20 cellular contexts compared by ENCODE assay signal in the genomic region with DNA sequence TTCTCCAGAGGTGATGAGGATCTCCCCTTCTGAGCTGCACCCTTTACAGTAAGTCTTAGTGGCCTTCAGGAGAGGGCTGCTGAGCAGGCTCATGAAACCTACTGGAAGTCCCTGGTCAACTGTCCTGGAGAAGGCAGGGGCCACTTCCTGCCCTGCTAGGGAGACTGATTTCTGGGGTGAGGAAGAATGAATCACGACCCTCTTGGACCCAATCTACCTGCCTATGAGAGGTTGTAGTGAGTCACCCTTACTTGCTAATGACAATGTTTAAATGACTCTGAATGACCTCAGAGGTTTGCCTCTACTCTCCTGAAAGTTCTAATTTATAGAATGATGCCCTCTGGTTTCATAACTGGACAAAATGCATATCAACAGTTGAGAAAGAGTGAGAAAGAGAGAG.
DNase-seq lines count a peak whose midpoint lies in the region; ATAC-seq, FAIRE-seq and TF ChIP-seq lines count a peak whose summit lies in the region.
"Had no signal": no experiment of that assay in that cellular context is flagged by ENCODE, and none has a peak within 500 bp of the region (broad histone marks: within the 10 kb centered on the region; RNA-seq: fewer than 3 reads in every experiment).

No MANE protein-coding gene starts in this region.

- no peak for TF ChIP-seq POLR2A in H54 (IDR thresholded peaks at IDR 0.05; ENCODE audit: low read depth, low read length)
- TF ChIP-seq POLR2A in endothelial cell of umbilical vein (IDR thresholded peaks at IDR 0.05; ENCODE audit: low read depth, low read length): no peak

- intact Hi-C loops in endothelial cell of umbilical vein (cut with micrococcal nuclease): no loop called here

- dilution Hi-C loops in endothelial cell of umbilical vein (cut with MboI; ENCODE audit: extremely low pct_ligation_motif_present, low sequenced_read_pairs): no loop called here

- H3K36me3 ChIP-seq in endothelial cell of umbilical vein (ENCODE audit: control insufficient read depth in 2 of 2, extremely low read depth in 1 of 2, insufficient read depth in 2 of 2, low read length in 2 of 2): no peaks in the 10 kb centered on the region
- H3K36me3 ChIP-seq: heart left ventricle, left ventricle myocardium inferior, sigmoid colon, SJSA1, tibial nerve had no signal

- H3K79me2 ChIP-seq in endothelial cell of umbilical vein (ENCODE audit: control insufficient read depth, insufficient read depth, low read length): no peaks in the 10 kb centered on the region

- ATAC-seq in HG02588 (IDR thresholded peaks at IDR 0.05; ENCODE audit: unreplicated experiment): no peak
- ATAC-seq: activated CD8-positive, alpha-beta T cell treated with anti-CD3 and anti-CD28 coated beads, Interleukin-2, amount 10 ng/mL, durations not matched to agents 7 days and 5 days; heart left ventricle had no signal

- no peaks in the 10 kb centered on the region for H4K20me1 ChIP-seq in endothelial cell of umbilical vein (replicated peaks; ENCODE audit: control insufficient read depth, extremely low read depth, insufficient read depth, low read length)

- FAIRE-seq in H54 (lab: Jason Lieb, UNC) (peak; percentile 92), endothelial cell of umbilical vein (lab: Jason Lieb, UNC) (no peak)

- H3K9me1 ChIP-seq in endothelial cell of umbilical vein (replicated peaks; ENCODE audit: control insufficient read depth, extremely low read depth, insufficient read depth, low read length): no peaks in the 10 kb centered on the region

- POLR2A ChIA-PET in endothelial cell of umbilical vein (lab: Charles Lee): no interaction called here

- CTCF ChIA-PET in endothelial cell of umbilical vein (lab: Charles Lee): no interaction called here

- no TSS peak for BruUV-seq in endothelial cell of umbilical vein (replicated peaks; lab: Mats Ljungman, UMichigan)

- no peak overlapping the region for H3K4me2 ChIP-seq in endothelial cell of umbilical vein (ENCODE audit: insufficient read depth, low read length)

- no peak overlapping the region for H2AFZ ChIP-seq in endothelial cell of umbilical vein (ENCODE audit: low read depth, low read length)

- H3K9me3 ChIP-seq in endothelial cell of umbilical vein (replicated peaks; ENCODE audit: control insufficient read depth, insufficient read depth, low read length): no peaks in the 10 kb centered on the region
- H3K9me3 ChIP-seq: heart left ventricle, left ventricle myocardium inferior, sigmoid colon, SJSA1, tibial nerve had no signal

- no peak overlapping the region for H3K4me3 ChIP-seq in endothelial cell of umbilical vein (replicated peaks in 1 of 3; ENCODE audit: insufficient read depth in 1 of 3, low read depth in 1 of 3, low read length in 3 of 3)
- H3K4me3 ChIP-seq: heart left ventricle, left ventricle myocardium inferior, sigmoid colon, SJSA1, tibial nerve had no signal

- no peak overlapping the region for H3K9ac ChIP-seq in endothelial cell of umbilical vein (replicated peaks; ENCODE audit: extremely low read depth, insufficient read depth, low read length)

- DNase-seq in H54 (ENCODE audit: insufficient read length, low spot score) (no peak), NCI-H226 (peak; percentile 13), endothelial cell of umbilical vein (ENCODE audit: low read depth, low spot score) (no peak), renal cortical epithelial cell (ENCODE audit: low read depth) (peak; percentile 45), glomerular visceral epithelial cell (ENCODE audit: extremely low spot score) (no peak)
- DNase-seq in stimulated activated CD8-positive, alpha-beta memory T cell treated with anti-CD3 and anti-CD28 coated beads, Interleukin-4, amount 100 ng/mL, for 48 hours: no peak
- DNase-seq: activated CD8-positive, alpha-beta T cell treated with anti-CD3 and anti-CD28 coated beads, Interleukin-2, amount 10 ng/mL, durations not matched to agents 7 days and 5 days; activated T-cell treated with anti-CD3 and anti-CD28 coated beads, Interleukin-2, amount 50 U/mL, for 24 hours; DMS79; effector CD8-positive, alpha-beta T cell; H9; heart left ventricle; left ventricle myocardium inferior; NCI-H1436; NCI-H774; posterior cingulate gyrus; sigmoid colon had no signal

- no peak for TF ChIP-seq CTCF in endothelial cell of umbilical vein (IDR thresholded peaks at IDR 0.05; ENCODE audit: extremely low read depth in 1 of 2, insufficient read depth in 1 of 2, low read depth in 1 of 2, low read length in 2 of 2)

- no peak overlapping the region for H3K27ac ChIP-seq in endothelial cell of umbilical vein (ENCODE audit: insufficient read depth, low read depth, low read length)
- H3K27ac ChIP-seq: heart left ventricle, left ventricle myocardium inferior, sigmoid colon, SJSA1, tibial nerve had no signal

- H3K4me1 ChIP-seq in endothelial cell of umbilical vein (ENCODE audit: control insufficient read depth, extremely low read depth, insufficient read depth, low read length): peaks cover 3% of the 10 kb centered on the region
- H3K4me1 ChIP-seq: heart left ventricle, left ventricle myocardium inferior, sigmoid colon, SJSA1, tibial nerve had no signal

- peaks cover 0 to 2% of the 10 kb centered on the region in 2 experiments for H3K27me3 ChIP-seq in endothelial cell of umbilical vein (ENCODE audit: control insufficient read depth in 2 of 2, insufficient read depth in 2 of 2, low read length in 2 of 2)
- H3K27me3 ChIP-seq: sigmoid colon, SJSA1, tibial nerve had no signal

TF ChIP-seq in endothelial cell of umbilical vein, 7 proteins besides CTCF, POLR2A, EP300 and RAD21:
- TF ChIP-seq FOS (IDR thresholded peaks at IDR 0.05; ENCODE audit: borderline replicate concordance, insufficient read depth, low read length): no peak
- TF ChIP-seq JUN (IDR thresholded peaks at IDR 0.05; ENCODE audit: borderline replicate concordance, insufficient read depth, insufficient read length, low read depth): peak; percentile 1
- no peak for TF ChIP-seq MYC (IDR thresholded peaks at IDR 0.05; ENCODE audit: low read depth, low read length)
- no peak for TF ChIP-seq EZH2 (IDR thresholded peaks at IDR 0.05; ENCODE audit: borderline replicate concordance, low read depth, low read length, severe bottlenecking)
- TF ChIP-seq, protein P1, sequence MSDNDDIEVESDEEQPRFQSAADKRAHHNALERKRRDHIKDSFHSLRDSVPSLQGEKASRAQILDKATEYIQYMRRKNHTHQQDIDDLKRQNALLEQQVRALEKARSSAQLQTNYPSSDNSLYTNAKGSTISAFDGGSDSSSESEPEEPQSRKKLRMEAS (IDR thresholded peaks at IDR 0.05; ENCODE audit: insufficient read depth, insufficient read length): no peak
TF ChIP-seq in endothelial cell of umbilical vein: peak in this region for 1.

Comparison
In these comparisons a context has a peak if more than half of its experiments do, and no peak if none do; other contexts are left out.
1. DNase-seq: peak in NCI-H226 (single experiment) and renal cortical epithelial cell (single experiment); none in H54 (single experiment), endothelial cell of umbilical vein (single experiment), glomerular visceral epithelial cell (single experiment) and stimulated activated CD8-positive, alpha-beta memory T cell treated with anti-CD3 and anti-CD28 coated beads, Interleukin-4, amount 100 ng/mL, for 48 hours (single experiment).